In genomic region chr11:118914178-118914918, GRCh38 we compare ENCODE assay signal across 8 cellular contexts. TPM values are rescaled to one million over a fixed set of nuclear protein-coding genes. Genes with fewer than 3 reads are reported as not detected.
DNase-seq lines count a peak whose midpoint lies in the region; ATAC-seq and TF ChIP-seq lines count a peak whose summit lies in the region.

No MANE protein-coding gene starts in this region.

- H3K4me3 ChIP-seq in AG10803 (ENCODE audit: low read length) (peak overlapping the region; percentile 24; the same call in 1 of the 2 replicates), epithelial cell of proximal tubule (ENCODE audit: low read depth, low read length) (peak overlapping the region; percentile 1)

- POLR2A ChIA-PET in activated CD8-positive, alpha-beta T cell treated with anti-CD3 and anti-CD28 coated beads, Interleukin-2, amount 10 ng/mL, durations not matched to agents 7 days and 5 days (lab: Charles Lee) = interaction anchor here (1.0 to 6.4 kb wide), 8 partner anchors 10 to 124 kb away, joined by 3 to 104 read pairs (median 13); partner anchors contain the start of genes BCL9L and DDX6

- no peaks in the 10 kb centered on the region for H3K27me3 Mint-ChIP-seq in activated CD8-positive, alpha-beta T cell treated with anti-CD3 and anti-CD28 coated beads, Interleukin-2, amount 10 ng/mL, durations not matched to agents 7 days and 5 days (ENCODE audit: low read depth)

- CTCF ChIA-PET in activated CD8-positive, alpha-beta T cell treated with anti-CD3 and anti-CD28 coated beads, Interleukin-2, amount 10 ng/mL, durations not matched to agents 7 days and 5 days (lab: Charles Lee) = interaction anchor here (0.5 to 3.2 kb wide), 6 partner anchors 19 to 83 kb away, joined by 3 to 10 read pairs (median 4); partner anchors contain the start of gene CENATAC

- H3K4me1 Mint-ChIP-seq in activated CD8-positive, alpha-beta T cell treated with anti-CD3 and anti-CD28 coated beads, Interleukin-2, amount 10 ng/mL, durations not matched to agents 7 days and 5 days (ENCODE audit: low read depth) = peaks cover 86% of the 10 kb centered on the region

- peak overlapping the region; percentile 96 for H3K27ac Mint-ChIP-seq in activated CD8-positive, alpha-beta T cell treated with anti-CD3 and anti-CD28 coated beads, Interleukin-2, amount 10 ng/mL, durations not matched to agents 7 days and 5 days

- intact Hi-C loops in posterior cingulate gyrus (cut with DNase I) = no loop called here

- H3K4me3 Mint-ChIP-seq in activated CD8-positive, alpha-beta T cell treated with anti-CD3 and anti-CD28 coated beads, Interleukin-2, amount 10 ng/mL, durations not matched to agents 7 days and 5 days = peak overlapping the region; percentile 56

- no peak for DNase-seq in AG10803 (ENCODE audit: low read depth)
- peak; percentile 84 for DNase-seq in HT1080 (ENCODE audit: low read depth)
- DNase-seq in activated CD8-positive, alpha-beta T cell treated with anti-CD3 and anti-CD28 coated beads, Interleukin-2, amount 10 ng/mL, durations not matched to agents 7 days and 5 days = peak; percentile 89
- DNase-seq in epithelial cell of proximal tubule (ENCODE audit: low read depth) = no peak
- peak in 7 of 10 donors; percentile 60 to 94 (median 68) for DNase-seq in posterior cingulate gyrus
- DNase-seq in DMS53 treated with DMSO at 0.1 percent for 48 hours (lab: John Stamatoyannopoulos, UW; ENCODE audit: unreplicated experiment) = no peak
- DNase-seq in AG08395 (ENCODE audit: low spot score) = no peak

- ATAC-seq in activated CD8-positive, alpha-beta T cell treated with anti-CD3 and anti-CD28 coated beads, Interleukin-2, amount 10 ng/mL, durations not matched to agents 7 days and 5 days = peak; percentile 40
- ATAC-seq in HG03095 (IDR thresholded peaks at IDR 0.05; ENCODE audit: unreplicated experiment) = no peak

- no peaks in the 10 kb centered on the region for H3K9me3 Mint-ChIP-seq in activated CD8-positive, alpha-beta T cell treated with anti-CD3 and anti-CD28 coated beads, Interleukin-2, amount 10 ng/mL, durations not matched to agents 7 days and 5 days (ENCODE audit: insufficient read depth)

- H3K36me3 Mint-ChIP-seq in activated CD8-positive, alpha-beta T cell treated with anti-CD3 and anti-CD28 coated beads, Interleukin-2, amount 10 ng/mL, durations not matched to agents 7 days and 5 days (ENCODE audit: low read depth) = peaks cover 29% of the 10 kb centered on the region

- TF ChIP-seq CTCF in AG10803 (conservative IDR thresholded peaks at IDR 0.05; ENCODE audit: low read length) (no peak), epithelial cell of proximal tubule (conservative IDR thresholded peaks at IDR 0.05; ENCODE audit: low read depth, low read length) (no peak)

RNA-seq across cellular contexts. Expression of gene BCL9L, which starts 11.4 kb away (rescaled TPM):
- total RNA-seq in HT1080 (2014; rRNA removed; shearing (Covaris generic)) = 22.5 and 24.8 TPM in 2 replicates
- 34.0 and 41.3 TPM in 2 replicates for polyA plus RNA-seq in HT1080 (2015; cell fraction: cytosol; rRNA removed)
- polyA plus RNA-seq in HT1080 (2015; cell fraction: nucleus; rRNA removed) = 53.0 and 60.5 TPM in 2 replicates
- total RNA-seq in activated CD8-positive, alpha-beta T cell treated with anti-CD3 and anti-CD28 coated beads, Interleukin-2, amount 10 ng/mL, durations not matched to agents 7 days and 5 days = 10 to 100 TPM; 70.0 to 70.6 TPM
- total RNA-seq in epithelial cell of proximal tubule = 20.7 and 25.7 TPM in 2 replicates

RNA-seq across cellular contexts. Expression of gene CXCR5, which starts 30.7 kb away (rescaled TPM):
- not detected in 2 replicates for total RNA-seq in HT1080 (2014; rRNA removed; shearing (Covaris generic))
- polyA plus RNA-seq in HT1080 (2015; cell fraction: cytosol; rRNA removed) = not detected in 2 replicates
- polyA plus RNA-seq in HT1080 (2015; cell fraction: nucleus; rRNA removed) = not detected in 2 replicates
- total RNA-seq in activated CD8-positive, alpha-beta T cell treated with anti-CD3 and anti-CD28 coated beads, Interleukin-2, amount 10 ng/mL, durations not matched to agents 7 days and 5 days = under 1 TPM; 0.08 to 0.18 TPM
- not detected in 2 replicates for total RNA-seq in epithelial cell of proximal tubule

RNA-seq across cellular contexts. Expression of gene UPK2, which starts 41.8 kb away (rescaled TPM):
- total RNA-seq in HT1080 (2014; rRNA removed; shearing (Covaris generic)) = not detected in 2 replicates
- polyA plus RNA-seq in HT1080 (2015; cell fraction: cytosol; rRNA removed) = not detected in 2 replicates
- polyA plus RNA-seq in HT1080 (2015; cell fraction: nucleus; rRNA removed) = not detected in 2 replicates
- total RNA-seq in activated CD8-positive, alpha-beta T cell treated with anti-CD3 and anti-CD28 coated beads, Interleukin-2, amount 10 ng/mL, durations not matched to agents 7 days and 5 days = not detected
- total RNA-seq in epithelial cell of proximal tubule = 0.14 TPM in 1 of 2 replicates, not detected in the other

RNA-seq across cellular contexts. Expression of gene FOXR1, which starts 57.2 kb away (rescaled TPM):
- not detected in 2 replicates for total RNA-seq in HT1080 (2014; rRNA removed; shearing (Covaris generic))
- not detected in 2 replicates for polyA plus RNA-seq in HT1080 (2015; cell fraction: cytosol; rRNA removed)
- not detected in 2 replicates for polyA plus RNA-seq in HT1080 (2015; cell fraction: nucleus; rRNA removed)
- total RNA-seq in activated CD8-positive, alpha-beta T cell treated with anti-CD3 and anti-CD28 coated beads, Interleukin-2, amount 10 ng/mL, durations not matched to agents 7 days and 5 days = not detected
- not detected in 2 replicates for total RNA-seq in epithelial cell of proximal tubule

Comparison
In these comparisons a context has a peak if more than half of its experiments do, and no peak if none do; other contexts are left out.
1. DNase-seq: peak in HT1080 (single experiment), activated CD8-positive, alpha-beta T cell treated with anti-CD3 and anti-CD28 coated beads, Interleukin-2, amount 10 ng/mL, durations not matched to agents 7 days and 5 days (single experiment) and posterior cingulate gyrus (7 of 10); none in AG10803 (single experiment), epithelial cell of proximal tubule (single experiment), DMS53 treated with DMSO at 0.1 percent for 48 hours (single experiment) and AG08395 (single experiment).